ENCODE assay signal across 1 cellular context in genomic region chr12:12835378-12836145, GRCh38.
TF ChIP-seq lines count a peak whose summit lies in the region.

No MANE protein-coding gene starts in this region.

TF ChIP-seq in endothelial cell of umbilical vein, 7 proteins besides CTCF, POLR2A, EP300 and RAD21:
- TF ChIP-seq JUN (IDR thresholded peaks at IDR 0.05; ENCODE audit: borderline replicate concordance, insufficient read depth, insufficient read length, low read depth), result no peak
- TF ChIP-seq EZH2 (IDR thresholded peaks at IDR 0.05; ENCODE audit: borderline replicate concordance, low read depth, low read length, severe bottlenecking), result no peak
- TF ChIP-seq GATA2 (IDR thresholded peaks at IDR 0.05; ENCODE audit: insufficient read depth, insufficient read length, low read depth, low read length), result peak; percentile 25
- peak; percentile 24 for TF ChIP-seq FOS (IDR thresholded peaks at IDR 0.05; ENCODE audit: borderline replicate concordance, insufficient read depth, low read length)
- TF ChIP-seq MYC (IDR thresholded peaks at IDR 0.05; ENCODE audit: low read depth, low read length), result no peak
- TF ChIP-seq POLR2AphosphoS5 (IDR thresholded peaks at IDR 0.05; ENCODE audit: insufficient read depth, low read depth, low read length), result no peak
- TF ChIP-seq MAX (IDR thresholded peaks at IDR 0.05; ENCODE audit: insufficient read depth, insufficient read length), result no peak
